Comparison of ENCODE assay signal across 9 cellular contexts in the genomic region with DNA sequence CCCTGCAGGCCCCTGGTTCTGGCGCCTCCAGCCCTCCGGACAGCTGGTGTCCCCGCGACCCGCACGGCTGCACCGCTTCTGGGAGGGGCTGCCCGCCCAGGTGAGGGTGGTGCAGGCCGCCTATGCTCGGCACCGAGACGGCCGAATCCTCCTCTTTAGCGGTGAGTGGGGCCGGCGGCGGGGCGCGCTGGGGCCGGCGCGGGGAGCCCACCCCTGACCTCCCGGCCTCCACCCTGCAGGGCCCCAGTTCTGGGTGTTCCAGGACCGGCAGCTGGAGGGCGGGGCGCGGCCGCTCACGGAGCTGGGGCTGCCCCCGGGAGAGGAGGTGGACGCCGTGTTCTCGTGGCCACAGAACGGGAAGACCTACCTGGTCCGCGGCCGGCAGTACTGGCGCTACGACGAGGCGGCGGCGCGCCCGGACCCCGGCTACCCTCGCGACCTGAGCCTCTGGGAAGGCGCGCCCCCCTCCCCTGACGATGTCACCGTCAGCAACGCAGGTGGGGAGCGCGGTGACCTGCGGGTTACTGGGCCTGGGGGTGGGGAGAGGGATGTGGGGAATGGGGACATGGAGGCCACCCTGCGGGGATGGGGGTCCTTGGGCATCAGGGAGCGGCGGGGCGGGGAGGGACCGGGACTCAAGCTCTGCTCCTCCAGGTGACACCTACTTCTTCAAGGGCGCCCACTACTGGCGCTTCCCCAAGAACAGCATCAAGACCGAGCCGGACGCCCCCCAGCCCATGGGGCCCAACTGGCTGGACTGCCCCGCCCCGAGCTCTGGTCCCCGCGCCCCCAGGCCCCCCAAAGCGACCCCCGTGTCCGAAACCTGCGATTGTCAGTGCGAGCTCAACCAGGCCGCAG. TPM values are rescaled to one million over a fixed set of nuclear protein-coding genes. Genes with fewer than 3 reads are reported as not detected.
DNase-seq lines count a peak whose midpoint lies in the region; ATAC-seq and TF ChIP-seq lines count a peak whose summit lies in the region.
"Had no signal": no experiment of that assay in that cellular context is flagged by ENCODE, and none has a peak within 500 bp of the region (broad histone marks: within the 10 kb centered on the region; RNA-seq: fewer than 3 reads in every experiment).

No MANE protein-coding gene starts in this region.

- ATAC-seq in mucosa of descending colon (peak; percentile 72), GM18517 (IDR thresholded peaks at IDR 0.05; ENCODE audit: unreplicated experiment) (no peak)

- H3K4me1 ChIP-seq in mucosa of descending colon (ENCODE audit: low read depth) = peaks cover 15% of the 10 kb centered on the region
- peaks cover 22% of the 10 kb centered on the region for H3K4me1 ChIP-seq in thymus (ENCODE audit: control insufficient read depth, insufficient read depth, low read length)

- peak overlapping the region; percentile 83 for H3K27ac ChIP-seq in thymus (ENCODE audit: low read depth)

- H3K36me3 ChIP-seq in mucosa of descending colon (ENCODE audit: low read depth) (no peaks in the 10 kb centered on the region), thymus (ENCODE audit: control insufficient read depth, insufficient read depth) (peaks cover 8% of the 10 kb centered on the region)

- intact Hi-C loops in mucosa of descending colon (cut with DNase I, micrococcal nuclease) = no loop called here

- H3K27me3 ChIP-seq in thymus (ENCODE audit: control insufficient read depth, insufficient read depth) = no peaks in the 10 kb centered on the region

- TF ChIP-seq CTCF in epithelial cell of esophagus (IDR thresholded peaks at IDR 0.05; ENCODE audit: insufficient read depth, low read depth, low read length, missing control alignments) (peak; percentile 39), mucosa of descending colon (IDR thresholded peaks at IDR 0.05) (no peak)

- peak; percentile 79 for DNase-seq in activated CD8-positive, alpha-beta memory T cell treated with anti-CD3 and anti-CD28 coated beads for 24 hours
- DNase-seq in activated CD8-positive, alpha-beta memory T cell treated with anti-CD3 and anti-CD28 coated beads, Interleukin-2, amount 50 U/mL, for 48 hours = no peak
- peak; percentile 41 for DNase-seq in HK-2 (ENCODE audit: unreplicated experiment)
- DNase-seq in activated CD4-positive, alpha-beta T cell treated with anti-CD3 and anti-CD28 coated beads for 4 hours = peak; percentile 55 to 57
- DNase-seq in epithelial cell of esophagus (ENCODE audit: low read depth) = peak; percentile 64
- DNase-seq in mucosa of descending colon = peak; percentile 78 to 85 (median 84)

- 12% methylated on average over 76 of the region's 76 CpGs for WGBS in thymus

- H3K4me3 ChIP-seq in epithelial cell of esophagus (ENCODE audit: low read length) (peak overlapping the region; percentile 69), mucosa of descending colon (peak overlapping the region; percentile 33), thymus (ENCODE audit: low read length) (peak overlapping the region; percentile 89)

- H3K9me3 ChIP-seq in mucosa of descending colon = no peaks in the 10 kb centered on the region
- no peaks in the 10 kb centered on the region for H3K9me3 ChIP-seq in thymus (ENCODE audit: control insufficient read depth)

RNA-seq across cellular contexts. Expression of a gene that starts 7.0 kb away (rescaled TPM):
- total RNA-seq in mucosa of descending colon = 100 to 1,000 TPM; 394 to 627 (median 413) TPM
- 343 TPM for polyA plus RNA-seq in thymus

RNA-seq across cellular contexts. Expression of a gene that starts 12.0 kb away (rescaled TPM):
- total RNA-seq in mucosa of descending colon = 1 to 10 TPM in 2 of 3 donors, under 1 TPM in 1; 0.69 to 4.0 (median 2.1) TPM
- 2.9 TPM for polyA plus RNA-seq in thymus

RNA-seq across cellular contexts. Expression of a gene that starts 21.7 kb away (rescaled TPM):
- total RNA-seq in mucosa of descending colon = 100 to 1,000 TPM in 1 of 3 donors, 10 to 100 TPM in 2; 49.1 to 102 (median 75.5) TPM
- polyA plus RNA-seq in thymus = 6.0 TPM
- total RNA-seq: glomerular endothelial cell had no signal

RNA-seq across cellular contexts. Expression of a gene that starts 34.6 kb away (rescaled TPM):
- total RNA-seq in mucosa of descending colon = 10 to 100 TPM; 23.7 to 26.0 (median 25.7) TPM
- 36.8 TPM for polyA plus RNA-seq in thymus

RNA-seq across cellular contexts. Expression of a gene that starts 34.7 kb away (rescaled TPM):
- total RNA-seq in mucosa of descending colon = 10 to 100 TPM; 19.7 to 33.3 (median 26.5) TPM
- 56.0 TPM for polyA plus RNA-seq in thymus

Comparison
In these comparisons a context has a peak if more than half of its experiments do, and no peak if none do; other contexts are left out.
1. H3K4me3 ChIP-seq: peak in every context shown above with its lines; median percentile 89 in thymus; 69 in epithelial cell of esophagus; 33 in mucosa of descending colon.